18 cellular contexts compared by ENCODE assay signal in genomic region chr1:31792541-31792940, GRCh38. TPM values are rescaled to one million over a fixed set of nuclear protein-coding genes. Genes with fewer than 3 reads are reported as not detected.
A peak's percentile ranks its signal among the peaks of the same experiment; 100 is the strongest.
DNase-seq lines count a peak whose midpoint lies in the region; ATAC-seq and TF ChIP-seq lines count a peak whose summit lies in the region.
"Had no signal": no experiment of that assay in that cellular context is flagged by ENCODE, and none has a peak within 500 bp of the region (broad histone marks: within the 10 kb centered on the region; RNA-seq: fewer than 3 reads in every experiment).

No MANE protein-coding gene starts in this region.

- peaks cover 3% of the 10 kb centered on the region for H3K79me1 ChIP-seq in trophoblast cell (ENCODE audit: low read length)

- H3K4ac ChIP-seq in trophoblast cell (ENCODE audit: low read depth, low read length) = no peak overlapping the region

- no peak overlapping the region for H3K4me2 ChIP-seq in trophoblast cell (ENCODE audit: low read length)

- H2BK120ac ChIP-seq in trophoblast cell (ENCODE audit: insufficient read depth, low read length, poor library complexity) = no peak overlapping the region

- no peak overlapping the region for H3K4me3 Mint-ChIP-seq in glutamatergic neuron (ENCODE audit: unreplicated experiment)

- peaks cover 2% of the 10 kb centered on the region for H3K9me3 ChIP-seq in trophoblast cell (ENCODE audit: insufficient read depth, low read depth, low read length)
- H3K9me3 ChIP-seq: HAP-1, MG63 had no signal

- peak; percentile 6 for DNase-seq in activated T-cell treated with anti-CD3 and anti-CD28 coated beads, Interleukin-2, amount 50 U/mL, for 1 hour
- DNase-seq in activated T-cell treated with anti-CD3 and anti-CD28 coated beads, Interleukin-2, amount 50 U/mL, for 48 hours = no peak
- DNase-seq in D341Med (ENCODE audit: low spot score) = peak; percentile 5
- peak; percentile 7 for DNase-seq in glutamatergic neuron
- peak; percentile 40 for DNase-seq in sciatic nerve (ENCODE audit: low spot score)
- DNase-seq in trophoblast cell = no peak
- DNase-seq in SIG-M5 treated with dmso at 0.1 percent for 504 hours (lab: John Stamatoyannopoulos, UW; ENCODE audit: unreplicated experiment) = no peak
- DNase-seq in RKO (ENCODE audit: low spot score) = no peak
- DNase-seq: C1 segment of cervical spinal cord, Calu3, DMS79, MG63, NCI-H1092 treated with DMSO at 0.1 percent for 48 hours, NCI-H1694 treated with DMSO at 0.1 percent for 48 hours, NCI-H69, PC-3 had no signal

- H3K36me3 Mint-ChIP-seq in glutamatergic neuron (ENCODE audit: unreplicated experiment) = no peaks in the 10 kb centered on the region

- no peak overlapping the region for H3K18ac ChIP-seq in trophoblast cell (ENCODE audit: low read length)

- no peak overlapping the region for H2AFZ ChIP-seq in trophoblast cell (ENCODE audit: insufficient read depth, low read length, poor library complexity)

- no peak for TF ChIP-seq CTCF in glutamatergic neuron (IDR thresholded peaks at IDR 0.05; ENCODE audit: partially characterized antibody, unreplicated experiment)

- peaks cover 12% of the 10 kb centered on the region for H3K27me3 Mint-ChIP-seq in glutamatergic neuron (ENCODE audit: unreplicated experiment)

- no CpG with 5 or more reads among the region's 4 CpGs for WGBS in trophoblast cell (ENCODE audit: extremely low coverage, insufficient coverage, insufficient read length)

- no peak overlapping the region for H4K91ac ChIP-seq in trophoblast cell (ENCODE audit: low read depth, low read length)

- no peak overlapping the region for H3K9ac ChIP-seq in trophoblast cell (ENCODE audit: low read length)

- H3K14ac ChIP-seq in trophoblast cell (ENCODE audit: low read length) = no peak overlapping the region

- no peak for ATAC-seq in sciatic nerve
- ATAC-seq: GM12878, PC-3 had no signal

- intact Hi-C loops in sciatic nerve (cut with DNase I) = loop anchor here (5.0 to 10.0 kb wide), 2 partner anchors 130 to 172 kb away; no protein-coding TSS in a partner anchor

- no peak overlapping the region for H2BK5ac ChIP-seq in trophoblast cell (ENCODE audit: low read depth, low read length, poor library complexity)

- H2BK12ac ChIP-seq in trophoblast cell (ENCODE audit: low read length) = no peak overlapping the region

- H3K27ac ChIP-seq in trophoblast cell (ENCODE audit: low read depth, low read length) = no peak overlapping the region

- H3K4me1 ChIP-seq in trophoblast cell (ENCODE audit: control insufficient read depth in 1 of 2, insufficient read depth in 2 of 2, low read length in 2 of 2) = peaks cover 5 to 8% of the 10 kb centered on the region in 2 experiments

- H3K27me3 ChIP-seq in trophoblast cell (ENCODE audit: insufficient read depth, low read length) = no peaks in the 10 kb centered on the region
- H3K27me3 ChIP-seq: MG63 had no signal

- no peak overlapping the region for H4K8ac ChIP-seq in trophoblast cell (ENCODE audit: low read depth, low read length)

- peaks cover 4% of the 10 kb centered on the region for H3K9me3 Mint-ChIP-seq in glutamatergic neuron (ENCODE audit: unreplicated experiment)

- H2AK5ac ChIP-seq in trophoblast cell (ENCODE audit: low read length) = no peak overlapping the region

- no peak overlapping the region for H3K23ac ChIP-seq in trophoblast cell (ENCODE audit: low read length)

- no peak overlapping the region for H3K27ac Mint-ChIP-seq in glutamatergic neuron (ENCODE audit: unreplicated experiment)

- no peaks in the 10 kb centered on the region for H3K36me3 ChIP-seq in trophoblast cell (ENCODE audit: control insufficient read depth in 1 of 2, insufficient read depth in 2 of 2, low read length in 2 of 2)
- H3K36me3 ChIP-seq: HAP-1 had no signal

- no peak overlapping the region for H4K12ac ChIP-seq in trophoblast cell (ENCODE audit: low read depth, low read length)

- no peak overlapping the region for H3K4me3 ChIP-seq in trophoblast cell (ENCODE audit: low read depth, low read length)
- H3K4me3 ChIP-seq: GM12878, HAP-1, MG63 had no signal

- peaks cover 2% of the 10 kb centered on the region for H3K4me1 Mint-ChIP-seq in glutamatergic neuron (ENCODE audit: low read depth, unreplicated experiment)

- H3K79me2 ChIP-seq in trophoblast cell (ENCODE audit: control insufficient read depth, insufficient read depth, low read length, poor library complexity) = peaks cover 2% of the 10 kb centered on the region

RNA-seq across cellular contexts. Expression of gene SPOCD1, which starts 23.3 kb away (rescaled TPM):
- total RNA-seq in glutamatergic neuron (ENCODE audit: unreplicated experiment) (0.74 TPM), sciatic nerve (1.3 TPM)
- 0.83 and 0.87 TPM in 2 replicates for polyA plus RNA-seq in trophoblast cell (2013)

RNA-seq across cellular contexts. Expression of gene ADGRB2, which starts 28.4 kb away (rescaled TPM):
- total RNA-seq in glutamatergic neuron (ENCODE audit: unreplicated experiment) = 15.8 TPM
- total RNA-seq in sciatic nerve = 5.2 TPM
- polyA plus RNA-seq in trophoblast cell (2013) = 9.6 and 10.2 TPM in 2 replicates

Comparison
In these comparisons a context has a peak if more than half of its experiments do, and no peak if none do; other contexts are left out.
1. DNase-seq: peak in activated T-cell treated with anti-CD3 and anti-CD28 coated beads, Interleukin-2, amount 50 U/mL, for 1 hour (single experiment), D341Med (single experiment), glutamatergic neuron (single experiment) and sciatic nerve (single experiment); none in activated T-cell treated with anti-CD3 and anti-CD28 coated beads, Interleukin-2, amount 50 U/mL, for 48 hours (0 of 2), trophoblast cell (0 of 2), SIG-M5 treated with dmso at 0.1 percent for 504 hours (single experiment) and RKO (single experiment).